Comparison of ENCODE assay signal across 8 cellular contexts in genomic region chr1:64745986-64746940, GRCh38. TPM values are rescaled to one million over a fixed set of nuclear protein-coding genes. Genes with fewer than 3 reads are reported as not detected.
DNase-seq lines count a peak whose midpoint lies in the region; ATAC-seq and TF ChIP-seq lines count a peak whose summit lies in the region.

No MANE protein-coding gene starts in this region.

- peak overlapping the region; percentile 71 for H3K9ac ChIP-seq in ES-I3 (ENCODE audit: low read depth, low read length)

- H3K4me3 ChIP-seq in breast epithelium, result peak overlapping the region; percentile 68 to 94 (median 85)
- peak overlapping the region; percentile 75 for H3K4me3 ChIP-seq in lower leg skin (ENCODE audit: low read depth, poor library complexity, severe bottlenecking)
- H3K4me3 ChIP-seq in thyroid gland (replicated peaks in 1 of 3), result peak overlapping the region in 1 of 3 donors; percentile 61

- TF ChIP-seq CTCF in breast epithelium (IDR thresholded peaks at IDR 0.05) (no peak), lower leg skin (IDR thresholded peaks at IDR 0.05) (no peak), thyroid gland (IDR thresholded peaks at IDR 0.05) (no peak)

- H3K36me3 ChIP-seq in ES-I3 (ENCODE audit: insufficient read depth, low read length) (no peaks in the 10 kb centered on the region), breast epithelium (no peaks in the 10 kb centered on the region), thyroid gland (no peaks in the 10 kb centered on the region)

- TF ChIP-seq POLR2A in breast epithelium (IDR thresholded peaks at IDR 0.05) (no peak), lower leg skin (IDR thresholded peaks at IDR 0.05) (no peak), thyroid gland (IDR thresholded peaks at IDR 0.05) (no peak)

- H3K9me3 ChIP-seq in ES-I3 (ENCODE audit: control insufficient read depth, insufficient read depth, low read length) (no peaks in the 10 kb centered on the region), breast epithelium (no peaks in the 10 kb centered on the region), thyroid gland (no peaks in the 10 kb centered on the region)

- no peaks in the 10 kb centered on the region for H3K27me3 ChIP-seq in breast epithelium
- no peaks in the 10 kb centered on the region for H3K27me3 ChIP-seq in thyroid gland

- intact Hi-C loops in breast epithelium (cut with DNase I; ENCODE audit: low total_unique reads) (no loop called here), lower leg skin (cut with DNase I; ENCODE audit: low total_unique reads) (no loop called here), thyroid gland (cut with DNase I) (no loop called here)

- H3K4me1 ChIP-seq in ES-I3 (ENCODE audit: insufficient read depth, low read length), result peaks cover 7% of the 10 kb centered on the region; the same call in 1 of the 2 replicates
- H3K4me1 ChIP-seq in breast epithelium, result peaks cover 0 to 5% of the 10 kb centered on the region in 2 donors
- peaks cover 6 to 12% of the 10 kb centered on the region in 2 donors for H3K4me1 ChIP-seq in thyroid gland

- no peak for ATAC-seq in HG03097 (IDR thresholded peaks at IDR 0.05; ENCODE audit: low FRiP score, unreplicated experiment)

- 46 to 50% methylated on average over 8 of the region's 8 CpGs for WGBS in lower leg skin, 2 donors
- WGBS in thyroid gland, 2 donors, result 50 to 53% methylated on average over 8 of the region's 8 CpGs

- peak overlapping the region; percentile 80 to 92 for H3K27ac ChIP-seq in breast epithelium
- peak overlapping the region; percentile 45 to 83 (median 82) for H3K27ac ChIP-seq in thyroid gland

- DNase-seq in NCI-H1105 treated with DMSO at 0.1 percent for 48 hours (lab: John Stamatoyannopoulos, UW) (peak; percentile 12), breast epithelium (ENCODE audit: low spot score in 2 of 2) (no peak), lower leg skin (ENCODE audit: low spot score in 2 of 2) (no peak), thyroid gland (peak in 1 of 2 donors; percentile 50), NCI-H1930 (lab: John Stamatoyannopoulos, UW) (no peak)
- no peak for DNase-seq in activated CD8-positive, alpha-beta memory T cell treated with anti-CD3 and anti-CD28 coated beads, Interleukin-2, amount 50 U/mL, for 4 hours

RNA-seq across cellular contexts. Expression of gene RAVER2, which starts 1.4 kb away (rescaled TPM):
- total RNA-seq in breast epithelium, result 10 to 100 TPM in 2 of 3 donors, 1 to 10 TPM in 1; 6.6 to 21.1 (median 17.0) TPM
- 10 to 100 TPM in 1 of 4 donors, 1 to 10 TPM in 3; 6.6 to 11.9 (median 8.4) TPM for total RNA-seq in lower leg skin
- total RNA-seq in thyroid gland, result 10 to 100 TPM; 12.6 to 13.6 (median 13.2) TPM
